Comparison of ENCODE assay signal across 13 cellular contexts in genomic region chr7:91249506-91250233, GRCh38. TPM values are rescaled to one million over a fixed set of nuclear protein-coding genes. Genes with fewer than 3 reads are reported as not detected.
DNase-seq lines count a peak whose midpoint lies in the region; ATAC-seq and TF ChIP-seq lines count a peak whose summit lies in the region.
"Had no signal": no experiment of that assay in that cellular context is flagged by ENCODE, and none has a peak within 500 bp of the region (broad histone marks: within the 10 kb centered on the region; RNA-seq: fewer than 3 reads in every experiment).

No MANE protein-coding gene starts in this region.

- no peak for TF ChIP-seq CTCF in foreskin keratinocyte (conservative IDR thresholded peaks at IDR 0.05)
- TF ChIP-seq CTCF in upper lobe of right lung (IDR thresholded peaks at IDR 0.05): no peak

- H3K36me3 ChIP-seq in upper lobe of right lung: no peaks in the 10 kb centered on the region

- DNase-seq in HCEC 1CT (peak; percentile 73), amniotic epithelial cell (ENCODE audit: low read depth) (peak; percentile 85), foreskin keratinocyte (peak; percentile 76 to 89), upper lobe of right lung (no peak), right cardiac atrium (no peak), NOMO-1 treated with dmso at 0.1 percent for 144 hours (lab: John Stamatoyannopoulos, UW; ENCODE audit: unreplicated experiment) (no peak)
- DNase-seq: activated naive CD8-positive, alpha-beta T cell treated with anti-CD3 and anti-CD28 coated beads, Interleukin-2, amount 10 ng/mL, durations not matched to agents 7 days and 5 days; activated T-cell treated with anti-CD3 and anti-CD28 coated beads, Interleukin-2, amount 50 U/mL, for 1 hour; CD8-positive, alpha-beta memory T cell; H9; naive thymus-derived CD8-positive, alpha-beta T cell; stimulated activated CD4-positive, alpha-beta T cell treated with anti-CD3 and anti-CD28 coated beads, Interleukin-4, amount 100 ng/mL, for 4 hours had no signal

- H3K4me1 ChIP-seq in foreskin keratinocyte (peaks cover 8% of the 10 kb centered on the region), upper lobe of right lung (no peaks in the 10 kb centered on the region), right cardiac atrium (ENCODE audit: control insufficient read depth, insufficient read depth, low read length) (no peaks in the 10 kb centered on the region)

- no peak overlapping the region for H3K4me3 ChIP-seq in upper lobe of right lung
- no peak overlapping the region for H3K4me3 ChIP-seq in right cardiac atrium (ENCODE audit: low read length)

- H3K27ac ChIP-seq in foreskin keratinocyte: no peak overlapping the region
- H3K27ac ChIP-seq in upper lobe of right lung: no peak overlapping the region
- no peak overlapping the region for H3K27ac ChIP-seq in right cardiac atrium (ENCODE audit: low read length)

- WGBS in right cardiac atrium: 80% methylated on average over 4 of the region's 4 CpGs

- H3K9me3 ChIP-seq in upper lobe of right lung (no peaks in the 10 kb centered on the region), right cardiac atrium (ENCODE audit: control insufficient read depth, low read length) (no peaks in the 10 kb centered on the region)

- H3K27me3 ChIP-seq in foreskin keratinocyte (no peaks in the 10 kb centered on the region), upper lobe of right lung (no peaks in the 10 kb centered on the region), right cardiac atrium (ENCODE audit: control insufficient read depth, insufficient read depth) (no peaks in the 10 kb centered on the region)

- intact Hi-C loops in upper lobe of right lung (cut with DNase I): no loop called here
- intact Hi-C loops in right cardiac atrium (cut with DNase I): no loop called here

- ATAC-seq in foreskin keratinocyte (peak; percentile 95), upper lobe of right lung (peak; percentile 70), GM21576 (IDR thresholded peaks at IDR 0.05; ENCODE audit: unreplicated experiment) (no peak), right cardiac atrium (no peak)
- ATAC-seq: naive thymus-derived CD8-positive, alpha-beta T cell had no signal

RNA-seq across cellular contexts. Expression of gene FZD1, which starts 14.6 kb away (rescaled TPM):
- total RNA-seq in foreskin keratinocyte (3.7 and 4.1 TPM in 2 replicates), upper lobe of right lung (25.7 TPM), right cardiac atrium (10 to 100 TPM; 11.8 to 33.9 (median 27.2) TPM)
- polyA plus RNA-seq in foreskin keratinocyte (1.5 and 1.8 TPM in 2 replicates), right cardiac atrium (15.4 TPM)
- total RNA-seq: naive thymus-derived CD8-positive, alpha-beta T cell had no signal
- polyA plus RNA-seq: CD8-positive, alpha-beta memory T cell had no signal

Comparison
In these comparisons a context has a peak if more than half of its experiments do, and no peak if none do; other contexts are left out.
1. DNase-seq: peak in HCEC 1CT (single experiment), amniotic epithelial cell (single experiment) and foreskin keratinocyte (2 of 2); none in upper lobe of right lung (single experiment), right cardiac atrium (0 of 3) and NOMO-1 treated with dmso at 0.1 percent for 144 hours (single experiment).
2. ATAC-seq: peak in foreskin keratinocyte (single experiment) and upper lobe of right lung (single experiment); none in GM21576 (single experiment) and right cardiac atrium (0 of 2).